In the genomic region with DNA sequence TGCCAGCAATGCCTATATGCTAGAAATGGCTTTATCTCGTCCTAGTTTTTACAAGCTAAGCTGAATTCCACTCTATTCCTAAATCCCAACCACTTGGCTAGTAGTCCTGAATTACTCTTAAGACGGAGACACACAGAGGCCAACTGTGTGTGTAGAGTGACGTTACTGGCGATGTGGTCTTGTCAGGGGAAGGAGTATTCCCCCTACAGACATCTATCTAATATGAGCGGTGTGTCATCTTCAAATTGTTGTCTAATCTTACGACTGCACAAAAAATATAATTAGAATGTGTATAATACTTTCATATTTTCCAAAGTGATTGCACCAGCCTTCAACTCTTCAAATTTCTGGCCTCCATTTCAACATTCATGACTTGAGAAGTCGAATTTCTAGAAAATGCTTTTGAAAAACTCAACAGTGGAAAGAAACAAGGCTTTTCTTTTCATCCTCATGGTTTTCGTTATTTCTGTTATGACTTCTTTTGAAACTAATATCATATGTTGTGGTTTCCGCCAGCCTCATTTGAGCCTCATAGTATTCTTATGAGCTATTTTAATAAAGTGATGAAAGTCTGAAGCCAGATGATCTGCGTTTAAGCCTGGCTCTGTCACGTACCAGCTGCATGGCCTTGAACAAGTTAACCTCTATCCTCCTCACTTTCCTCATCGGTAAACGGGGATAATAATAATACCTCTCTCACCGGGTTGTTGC, we compare ENCODE assay signal across 1 cellular context.
TF ChIP-seq lines count a peak whose summit lies in the region.

No MANE protein-coding gene starts in this region.

TF ChIP-seq in GM12878, 131 proteins besides CTCF, POLR2A, EP300 and RAD21 (continued from another document):
- TF ChIP-seq, protein P1, sequence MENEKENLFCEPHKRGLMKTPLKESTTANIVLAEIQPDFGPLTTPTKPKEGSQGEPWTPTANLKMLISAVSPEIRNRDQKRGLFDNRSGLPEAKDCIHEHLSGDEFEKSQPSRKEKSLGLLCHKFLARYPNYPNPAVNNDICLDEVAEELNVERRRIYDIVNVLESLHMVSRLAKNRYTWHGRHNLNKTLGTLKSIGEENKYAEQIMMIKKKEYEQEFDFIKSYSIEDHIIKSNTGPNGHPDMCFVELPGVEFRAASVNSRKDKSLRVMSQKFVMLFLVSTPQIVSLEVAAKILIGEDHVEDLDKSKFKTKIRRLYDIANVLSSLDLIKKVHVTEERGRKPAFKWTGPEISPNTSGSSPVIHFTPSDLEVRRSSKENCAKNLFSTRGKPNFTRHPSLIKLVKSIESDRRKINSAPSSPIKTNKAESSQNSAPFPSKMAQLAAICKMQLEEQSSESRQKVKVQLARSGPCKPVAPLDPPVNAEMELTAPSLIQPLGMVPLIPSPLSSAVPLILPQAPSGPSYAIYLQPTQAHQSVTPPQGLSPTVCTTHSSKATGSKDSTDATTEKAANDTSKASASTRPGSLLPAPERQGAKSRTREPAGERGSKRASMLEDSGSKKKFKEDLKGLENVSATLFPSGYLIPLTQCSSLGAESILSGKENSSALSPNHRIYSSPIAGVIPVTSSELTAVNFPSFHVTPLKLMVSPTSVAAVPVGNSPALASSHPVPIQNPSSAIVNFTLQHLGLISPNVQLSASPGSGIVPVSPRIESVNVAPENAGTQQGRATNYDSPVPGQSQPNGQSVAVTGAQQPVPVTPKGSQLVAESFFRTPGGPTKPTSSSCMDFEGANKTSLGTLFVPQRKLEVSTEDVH (IDR thresholded peaks at IDR 0.05; ENCODE audit: low read depth, partially characterized antibody), result no peak
- TF ChIP-seq TAF1 (IDR thresholded peaks at IDR 0.05; ENCODE audit: borderline replicate concordance, low read depth, low read length) (no peak), BMI1 (IDR thresholded peaks at IDR 0.05; ENCODE audit: borderline replicate concordance) (no peak), NFIC (IDR thresholded peaks at IDR 0.05; ENCODE audit: low read depth, low read length) (peak; percentile 97), CHD1 (IDR thresholded peaks at IDR 0.05; ENCODE audit: low read depth, low read length) (no peak), SUPT20H (IDR thresholded peaks at IDR 0.05; ENCODE audit: borderline replicate concordance, control insufficient read depth, low read depth, low read length) (no peak), BCL11A (IDR thresholded peaks at IDR 0.05; ENCODE audit: low read depth, low read length) (peak; percentile 67), FOXM1 (IDR thresholded peaks at IDR 0.05; ENCODE audit: low read depth, low read length) (peak; percentile 97), IKZF2 (IDR thresholded peaks at IDR 0.05) (peak in 1 of 2 experiments; percentile 55; a peak in 1 of 4 replicates), RUNX3 (IDR thresholded peaks at IDR 0.05; ENCODE audit: low read length) (peak; percentile 98), SMC3 (IDR thresholded peaks at IDR 0.05; ENCODE audit: borderline replicate concordance, low read length) (no peak), MEF2A (IDR thresholded peaks at IDR 0.05; ENCODE audit: insufficient read depth, low read depth, low read length) (peak; percentile 95), SMAD5 (IDR thresholded peaks at IDR 0.05; ENCODE audit: low read depth) (no peak), ZNF217 (IDR thresholded peaks at IDR 0.05) (0 out of 2 replicates have a peak, but pooled peaks have one; percentile 27), MEF2B (IDR thresholded peaks at IDR 0.05; ENCODE audit: partially characterized antibody, poor library complexity, severe bottlenecking) (peak; percentile 36), HDGF (IDR thresholded peaks at IDR 0.05) (no peak), MTA3 (IDR thresholded peaks at IDR 0.05; ENCODE audit: borderline replicate concordance, low read length) (peak; percentile 93), RELA (IDR thresholded peaks at IDR 0.05; ENCODE audit: borderline replicate concordance, partially characterized antibody) (no peak), ZNF384 (IDR thresholded peaks at IDR 0.05; ENCODE audit: borderline replicate concordance, low read depth, low read length) (no peak), CBFB (IDR thresholded peaks at IDR 0.05; ENCODE audit: low read depth) (peak; percentile 82; the same call in 1 of the 2 replicates), JUND (IDR thresholded peaks at IDR 0.05; ENCODE audit: low read depth, low read length) (no peak), SP1 (IDR thresholded peaks at IDR 0.05; ENCODE audit: low read depth, low read length) (no peak), SMARCA5 (IDR thresholded peaks at IDR 0.05) (no peak), ASH2L (IDR thresholded peaks at IDR 0.05; ENCODE audit: borderline replicate concordance, low read depth) (no peak), HCFC1 (IDR thresholded peaks at IDR 0.05; ENCODE audit: low read length) (no peak), BRCA1 (IDR thresholded peaks at IDR 0.05; ENCODE audit: low read depth, low read length) (no peak), DPF2 (IDR thresholded peaks at IDR 0.05) (no peak)
- TF ChIP-seq, protein P2, sequence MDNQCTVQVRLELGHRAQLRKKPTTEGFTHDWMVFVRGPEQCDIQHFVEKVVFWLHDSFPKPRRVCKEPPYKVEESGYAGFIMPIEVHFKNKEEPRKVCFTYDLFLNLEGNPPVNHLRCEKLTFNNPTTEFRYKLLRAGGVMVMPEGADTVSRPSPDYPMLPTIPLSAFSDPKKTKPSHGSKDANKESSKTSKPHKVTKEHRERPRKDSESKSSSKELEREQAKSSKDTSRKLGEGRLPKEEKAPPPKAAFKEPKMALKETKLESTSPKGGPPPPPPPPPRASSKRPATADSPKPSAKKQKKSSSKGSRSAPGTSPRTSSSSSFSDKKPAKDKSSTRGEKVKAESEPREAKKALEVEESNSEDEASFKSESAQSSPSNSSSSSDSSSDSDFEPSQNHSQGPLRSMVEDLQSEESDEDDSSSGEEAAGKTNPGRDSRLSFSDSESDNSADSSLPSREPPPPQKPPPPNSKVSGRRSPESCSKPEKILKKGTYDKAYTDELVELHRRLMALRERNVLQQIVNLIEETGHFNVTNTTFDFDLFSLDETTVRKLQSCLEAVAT (IDR thresholded peaks at IDR 0.05), result no peak
- TF ChIP-seq, protein P3, sequence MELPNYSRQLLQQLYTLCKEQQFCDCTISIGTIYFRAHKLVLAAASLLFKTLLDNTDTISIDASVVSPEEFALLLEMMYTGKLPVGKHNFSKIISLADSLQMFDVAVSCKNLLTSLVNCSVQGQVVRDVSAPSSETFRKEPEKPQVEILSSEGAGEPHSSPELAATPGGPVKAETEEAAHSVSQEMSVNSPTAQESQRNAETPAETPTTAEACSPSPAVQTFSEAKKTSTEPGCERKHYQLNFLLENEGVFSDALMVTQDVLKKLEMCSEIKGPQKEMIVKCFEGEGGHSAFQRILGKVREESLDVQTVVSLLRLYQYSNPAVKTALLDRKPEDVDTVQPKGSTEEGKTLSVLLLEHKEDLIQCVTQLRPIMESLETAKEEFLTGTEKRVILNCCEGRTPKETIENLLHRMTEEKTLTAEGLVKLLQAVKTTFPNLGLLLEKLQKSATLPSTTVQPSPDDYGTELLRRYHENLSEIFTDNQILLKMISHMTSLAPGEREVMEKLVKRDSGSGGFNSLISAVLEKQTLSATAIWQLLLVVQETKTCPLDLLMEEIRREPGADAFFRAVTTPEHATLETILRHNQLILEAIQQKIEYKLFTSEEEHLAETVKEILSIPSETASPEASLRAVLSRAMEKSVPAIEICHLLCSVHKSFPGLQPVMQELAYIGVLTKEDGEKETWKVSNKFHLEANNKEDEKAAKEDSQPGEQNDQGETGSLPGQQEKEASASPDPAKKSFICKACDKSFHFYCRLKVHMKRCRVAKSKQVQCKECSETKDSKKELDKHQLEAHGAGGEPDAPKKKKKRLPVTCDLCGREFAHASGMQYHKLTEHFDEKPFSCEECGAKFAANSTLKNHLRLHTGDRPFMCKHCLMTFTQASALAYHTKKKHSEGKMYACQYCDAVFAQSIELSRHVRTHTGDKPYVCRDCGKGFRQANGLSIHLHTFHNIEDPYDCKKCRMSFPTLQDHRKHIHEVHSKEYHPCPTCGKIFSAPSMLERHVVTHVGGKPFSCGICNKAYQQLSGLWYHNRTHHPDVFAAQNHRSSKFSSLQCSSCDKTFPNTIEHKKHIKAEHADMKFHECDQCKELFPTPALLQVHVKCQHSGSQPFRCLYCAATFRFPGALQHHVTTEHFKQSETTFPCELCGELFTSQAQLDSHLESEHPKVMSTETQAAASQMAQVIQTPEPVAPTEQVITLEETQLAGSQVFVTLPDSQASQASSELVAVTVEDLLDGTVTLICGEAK (IDR thresholded peaks at IDR 0.05; ENCODE audit: borderline replicate concordance), result no peak
- TF ChIP-seq, protein P4, sequence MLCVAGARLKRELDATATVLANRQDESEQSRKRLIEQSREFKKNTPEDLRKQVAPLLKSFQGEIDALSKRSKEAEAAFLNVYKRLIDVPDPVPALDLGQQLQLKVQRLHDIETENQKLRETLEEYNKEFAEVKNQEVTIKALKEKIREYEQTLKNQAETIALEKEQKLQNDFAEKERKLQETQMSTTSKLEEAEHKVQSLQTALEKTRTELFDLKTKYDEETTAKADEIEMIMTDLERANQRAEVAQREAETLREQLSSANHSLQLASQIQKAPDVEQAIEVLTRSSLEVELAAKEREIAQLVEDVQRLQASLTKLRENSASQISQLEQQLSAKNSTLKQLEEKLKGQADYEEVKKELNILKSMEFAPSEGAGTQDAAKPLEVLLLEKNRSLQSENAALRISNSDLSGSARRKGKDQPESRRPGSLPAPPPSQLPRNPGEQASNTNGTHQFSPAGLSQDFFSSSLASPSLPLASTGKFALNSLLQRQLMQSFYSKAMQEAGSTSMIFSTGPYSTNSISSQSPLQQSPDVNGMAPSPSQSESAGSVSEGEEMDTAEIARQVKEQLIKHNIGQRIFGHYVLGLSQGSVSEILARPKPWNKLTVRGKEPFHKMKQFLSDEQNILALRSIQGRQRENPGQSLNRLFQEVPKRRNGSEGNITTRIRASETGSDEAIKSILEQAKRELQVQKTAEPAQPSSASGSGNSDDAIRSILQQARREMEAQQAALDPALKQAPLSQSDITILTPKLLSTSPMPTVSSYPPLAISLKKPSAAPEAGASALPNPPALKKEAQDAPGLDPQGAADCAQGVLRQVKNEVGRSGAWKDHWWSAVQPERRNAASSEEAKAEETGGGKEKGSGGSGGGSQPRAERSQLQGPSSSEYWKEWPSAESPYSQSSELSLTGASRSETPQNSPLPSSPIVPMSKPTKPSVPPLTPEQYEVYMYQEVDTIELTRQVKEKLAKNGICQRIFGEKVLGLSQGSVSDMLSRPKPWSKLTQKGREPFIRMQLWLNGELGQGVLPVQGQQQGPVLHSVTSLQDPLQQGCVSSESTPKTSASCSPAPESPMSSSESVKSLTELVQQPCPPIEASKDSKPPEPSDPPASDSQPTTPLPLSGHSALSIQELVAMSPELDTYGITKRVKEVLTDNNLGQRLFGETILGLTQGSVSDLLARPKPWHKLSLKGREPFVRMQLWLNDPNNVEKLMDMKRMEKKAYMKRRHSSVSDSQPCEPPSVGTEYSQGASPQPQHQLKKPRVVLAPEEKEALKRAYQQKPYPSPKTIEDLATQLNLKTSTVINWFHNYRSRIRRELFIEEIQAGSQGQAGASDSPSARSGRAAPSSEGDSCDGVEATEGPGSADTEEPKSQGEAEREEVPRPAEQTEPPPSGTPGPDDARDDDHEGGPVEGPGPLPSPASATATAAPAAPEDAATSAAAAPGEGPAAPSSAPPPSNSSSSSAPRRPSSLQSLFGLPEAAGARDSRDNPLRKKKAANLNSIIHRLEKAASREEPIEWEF (IDR thresholded peaks at IDR 0.05; ENCODE audit: insufficient replicate concordance, low read depth, low read length), result peak; percentile 62
- TF ChIP-seq, protein P5, sequence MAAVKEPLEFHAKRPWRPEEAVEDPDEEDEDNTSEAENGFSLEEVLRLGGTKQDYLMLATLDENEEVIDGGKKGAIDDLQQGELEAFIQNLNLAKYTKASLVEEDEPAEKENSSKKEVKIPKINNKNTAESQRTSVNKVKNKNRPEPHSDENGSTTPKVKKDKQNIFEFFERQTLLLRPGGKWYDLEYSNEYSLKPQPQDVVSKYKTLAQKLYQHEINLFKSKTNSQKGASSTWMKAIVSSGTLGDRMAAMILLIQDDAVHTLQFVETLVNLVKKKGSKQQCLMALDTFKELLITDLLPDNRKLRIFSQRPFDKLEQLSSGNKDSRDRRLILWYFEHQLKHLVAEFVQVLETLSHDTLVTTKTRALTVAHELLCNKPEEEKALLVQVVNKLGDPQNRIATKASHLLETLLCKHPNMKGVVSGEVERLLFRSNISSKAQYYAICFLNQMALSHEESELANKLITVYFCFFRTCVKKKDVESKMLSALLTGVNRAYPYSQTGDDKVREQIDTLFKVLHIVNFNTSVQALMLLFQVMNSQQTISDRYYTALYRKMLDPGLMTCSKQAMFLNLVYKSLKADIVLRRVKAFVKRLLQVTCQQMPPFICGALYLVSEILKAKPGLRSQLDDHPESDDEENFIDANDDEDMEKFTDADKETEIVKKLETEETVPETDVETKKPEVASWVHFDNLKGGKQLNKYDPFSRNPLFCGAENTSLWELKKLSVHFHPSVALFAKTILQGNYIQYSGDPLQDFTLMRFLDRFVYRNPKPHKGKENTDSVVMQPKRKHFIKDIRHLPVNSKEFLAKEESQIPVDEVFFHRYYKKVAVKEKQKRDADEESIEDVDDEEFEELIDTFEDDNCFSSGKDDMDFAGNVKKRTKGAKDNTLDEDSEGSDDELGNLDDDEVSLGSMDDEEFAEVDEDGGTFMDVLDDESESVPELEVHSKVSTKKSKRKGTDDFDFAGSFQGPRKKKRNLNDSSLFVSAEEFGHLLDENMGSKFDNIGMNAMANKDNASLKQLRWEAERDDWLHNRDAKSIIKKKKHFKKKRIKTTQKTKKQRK (IDR thresholded peaks at IDR 0.05; ENCODE audit: low read depth, low read length), result no peak
